Comparison of ENCODE assay signal across 8 cellular contexts in the genomic region with DNA sequence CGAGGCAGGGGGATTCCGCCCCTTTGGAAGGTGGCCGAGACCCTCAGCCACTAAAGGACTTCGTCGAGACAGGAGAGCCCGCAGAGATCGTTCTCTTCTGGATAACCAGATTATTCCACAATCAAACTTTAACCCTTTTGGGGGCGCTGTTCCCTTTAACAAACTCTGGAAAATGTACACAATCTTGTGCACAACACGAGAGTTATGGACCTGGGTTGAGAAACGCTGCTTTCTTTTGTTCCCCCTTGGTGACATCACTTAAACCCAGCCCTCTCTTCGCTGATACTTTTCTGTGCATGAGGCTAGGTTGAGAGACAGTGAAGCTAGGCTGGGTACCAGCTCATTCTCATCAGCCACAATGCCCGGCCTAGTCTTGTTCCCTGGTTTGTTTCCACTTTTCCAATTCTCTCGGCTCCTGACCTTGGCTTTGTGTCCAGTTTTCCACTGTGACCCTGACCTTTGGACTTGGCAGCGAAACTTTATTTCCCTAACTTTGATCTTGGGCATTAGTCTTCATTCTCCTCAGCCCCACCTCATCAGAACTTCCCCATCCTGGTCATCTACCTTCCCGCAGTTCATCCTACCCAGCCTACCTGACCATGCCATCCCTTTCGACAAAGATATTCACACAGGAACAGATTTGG. TPM values are rescaled to one million over a fixed set of nuclear protein-coding genes. Genes with fewer than 3 reads are reported as not detected.
A peak's percentile ranks its signal among the peaks of the same experiment; 100 is the strongest.
DNase-seq lines count a peak whose midpoint lies in the region; ATAC-seq and TF ChIP-seq lines count a peak whose summit lies in the region.

No MANE protein-coding gene starts in this region.

- H3K9me3 ChIP-seq in WERI-Rb-1 (ENCODE audit: severe bottlenecking) = no peaks in the 10 kb centered on the region

- peak overlapping the region; percentile 91 for H3K4me3 ChIP-seq in WERI-Rb-1 (ENCODE audit: low read depth, low read length)

- H3K36me3 ChIP-seq in WERI-Rb-1 = peaks cover 10% of the 10 kb centered on the region

- peak; percentile 24 for ATAC-seq in HG03103 (IDR thresholded peaks at IDR 0.05; ENCODE audit: low read depth, unreplicated experiment)

- TF ChIP-seq CTCF in GM13977 (IDR thresholded peaks at IDR 0.05; ENCODE audit: extremely low read depth, insufficient read depth, missing control alignments) (peak; percentile 45), WERI-Rb-1 (IDR thresholded peaks at IDR 0.05; ENCODE audit: low read depth, low read length) (peak; percentile 47; the same call in 1 of the 2 replicates)

- DNase-seq in AML-193 (lab: John Stamatoyannopoulos, UW) (peak; percentile 69 to 82), GM13977 (ENCODE audit: low spot score) (peak; percentile 59), NCI-H2196 (lab: John Stamatoyannopoulos, UW; ENCODE audit: unreplicated experiment) (peak; percentile 65), WERI-Rb-1 (peak; percentile 77), fibroblast of gingiva (ENCODE audit: low read depth) (peak; percentile 81), myocyte (ENCODE audit: low read depth) (peak; percentile 88), activated gamma-delta T cell treated with Interleukin-2 at 50 U/mL for 16 hours (no peak)

- H3K27me3 ChIP-seq in WERI-Rb-1 (ENCODE audit: insufficient read depth, low read depth, severe bottlenecking) = no peaks in the 10 kb centered on the region

- peak overlapping the region; percentile 83 for H3K27ac ChIP-seq in WERI-Rb-1

- in situ Hi-C loops in GM13977 (cut with MboI; ENCODE audit: low pct_unique_long_range_greater_than_20kb, low sequenced_read_pairs, unreplicated experiment) = no loop called here

RNA-seq across cellular contexts. Expression of a gene that starts 0.8 kb away (rescaled TPM):
- 36.2 and 40.1 TPM in 2 replicates for total RNA-seq in myocyte
- polyA plus RNA-seq in myocyte (2012) = 33.3 TPM
